In the genomic region with DNA sequence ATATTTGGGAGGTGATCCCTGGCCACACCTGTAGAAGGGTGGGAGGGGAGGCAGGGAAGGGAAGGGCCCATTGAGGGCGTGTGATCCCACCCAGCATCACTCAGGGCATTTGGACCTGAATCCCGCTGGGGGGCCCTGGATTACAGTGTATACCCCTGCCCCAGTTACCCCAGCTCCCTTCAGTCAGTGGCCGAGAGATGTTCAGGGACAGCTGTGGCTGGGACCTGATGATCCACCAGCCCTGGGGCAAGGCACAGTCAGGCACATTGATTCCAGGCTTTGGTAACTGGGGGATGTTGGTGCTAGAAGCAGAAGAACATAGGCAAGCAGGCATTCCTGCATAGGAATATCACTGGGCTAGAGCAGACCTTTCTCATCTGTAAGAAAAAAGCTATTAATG, we compare ENCODE assay signal across 22 cellular contexts.
"Had no signal": no experiment of that assay in that cellular context is flagged by ENCODE, and none has a peak within 500 bp of the region (broad histone marks: within the 10 kb centered on the region; RNA-seq: fewer than 3 reads in every experiment).

No MANE protein-coding gene starts in this region.

- H3K27me3 Mint-ChIP-seq: IgD-negative memory B cell had no signal

- H3K36me3 Mint-ChIP-seq: IgD-negative memory B cell had no signal

- H3K9ac ChIP-seq: KMS-11 had no signal

- H3K4me3 ChIP-seq: K562 had no signal

- FAIRE-seq: HepG2, K562, RCC 7860 had no signal

- H3K27ac ChIP-seq: KMS-11, RWPE1 had no signal

- ATAC-seq: HepG2, K562, SK-N-SH treated with all-trans-retinoic acid at 6 μM for 48 hours had no signal

- H3K4me3 Mint-ChIP-seq: IgD-negative memory B cell had no signal

- H3K4me2 ChIP-seq: KMS-11 had no signal

- H3K27ac Mint-ChIP-seq: IgD-negative memory B cell had no signal

- DNase-seq: Kasumi-1, MM.1S, NCI-H1092 treated with DMSO at 0.1 percent for 48 hours, NCI-H1436, NCI-H187, NCI-H2029, NCI-H2081 treated with DMSO at 0.1 percent for 48 hours, NCI-H2171, NCI-H226, NCI-H446, NCI-H510A, NCI-H524 treated with DMSO at 0.1 percent for 48 hours, NCI-H69, NCI-H774, SHP77 had no signal
